In genomic region chr20:23301436-23302050, GRCh38 we compare ENCODE assay signal across 24 cellular contexts.
"Had no signal": no experiment of that assay in that cellular context is flagged by ENCODE, and none has a peak within 500 bp of the region (broad histone marks: within the 10 kb centered on the region; RNA-seq: fewer than 3 reads in every experiment).

No MANE protein-coding gene starts in this region.

- H3K9me3 ChIP-seq: MG63, SK-N-SH had no signal

- H3K27me3 ChIP-seq: MG63 had no signal

- H3K9ac ChIP-seq: SK-N-SH had no signal

- H3K4me2 ChIP-seq: SK-N-SH had no signal

- H3K4me3 ChIP-seq: MG63 had no signal

- H3K36me3 ChIP-seq: MG63 had no signal

- H3K27ac ChIP-seq: HL-60 had no signal

- DNase-seq: Karpas-422, KG1, MG63, NCI-H1092, NCI-H1105 treated with DMSO at 0.1 percent for 48 hours, NCI-H1417 treated with DMSO at 0.1 percent for 48 hours, NCI-H146, NCI-H1694 treated with DMSO at 0.1 percent for 48 hours, NCI-H1930, NCI-H2081, NCI-H2107, NCI-H2227 treated with DMSO at 0.1 percent for 48 hours, NCI-H446, NCI-H510A, NCI-H524 treated with DMSO at 0.1 percent for 48 hours, NCI-H69, NCI-H774, RPMI8226, SHP77, SK-N-SH, SW 1271 had no signal

- FAIRE-seq: HTR-8/SVneo, RCC 7860 had no signal
